In the genomic region with DNA sequence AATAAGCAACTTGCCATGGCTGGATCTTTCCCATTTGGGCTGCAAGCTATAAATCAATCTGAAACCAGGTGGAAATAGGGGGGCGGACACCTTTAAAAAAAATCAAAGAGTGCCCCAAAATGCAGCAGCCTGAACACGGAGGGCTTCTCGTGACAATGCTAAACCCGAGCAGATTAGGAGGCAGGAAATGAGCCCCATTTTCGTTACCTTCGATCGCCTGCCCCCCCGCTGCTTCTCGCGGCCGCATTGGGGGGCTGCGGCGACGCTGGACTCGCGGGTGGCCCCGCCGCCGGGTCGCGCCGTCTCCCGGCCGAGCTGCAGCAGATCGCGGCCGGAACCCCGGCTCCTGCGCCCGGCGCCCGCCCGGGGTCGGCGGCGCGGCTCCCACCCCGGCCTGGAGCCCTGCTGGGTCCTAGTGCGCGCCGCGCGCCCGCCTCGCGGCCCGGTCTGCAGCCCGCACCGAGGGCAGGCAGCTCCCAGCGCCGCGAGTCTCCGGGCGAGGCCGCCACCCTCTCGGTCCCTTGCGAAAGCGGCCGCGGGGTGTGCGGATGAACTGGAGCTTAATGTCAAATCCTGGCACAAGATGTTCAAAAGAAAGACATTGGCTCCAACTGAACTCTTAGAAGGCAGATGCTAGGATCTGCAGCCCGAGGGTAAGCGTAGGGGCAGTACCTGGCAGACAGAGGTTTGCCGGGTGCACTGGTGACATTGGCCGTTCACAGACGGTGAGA, we compare ENCODE assay signal across 8 cellular contexts.
DNase-seq lines count a peak whose midpoint lies in the region; ATAC-seq and TF ChIP-seq lines count a peak whose summit lies in the region.

No MANE protein-coding gene starts in this region.

- H3K36me3 ChIP-seq in spleen, result no peaks in the 10 kb centered on the region

- H3K4me1 ChIP-seq in spleen, result peaks cover 23 to 74% (median 60%) of the 10 kb centered on the region in 6 donors

- peak overlapping the region; percentile 65 to 71 for H3K4me3 ChIP-seq in cardiac fibroblast (replicated peaks in 1 of 2; ENCODE audit: low read depth in 2 of 2, low read length in 2 of 2)
- peak overlapping the region; percentile 48 to 85 (median 66) for H3K4me3 ChIP-seq in spleen

- peak in 1 of 3 donors; percentile 10 for TF ChIP-seq POLR2A in spleen (IDR thresholded peaks at IDR 0.05)

- DNase-seq in NCI-H1436 (lab: John Stamatoyannopoulos, UW) (peak; percentile 14), NCI-H1436 treated with DMSO at 0.1 percent for 48 hours (lab: John Stamatoyannopoulos, UW) (no peak), NCI-H1694 treated with DMSO at 0.1 percent for 48 hours (lab: John Stamatoyannopoulos, UW) (peak; percentile 68), cardiac fibroblast (ENCODE audit: low read depth in 2 of 2) (peak; percentile 57 to 79), islet precursor cell (peak; percentile 84), spleen (peak; percentile 95)

- peak; percentile 72 for ATAC-seq in HG02763 (IDR thresholded peaks at IDR 0.05; ENCODE audit: unreplicated experiment)

- H3K27ac ChIP-seq in VCaP (peak overlapping the region; percentile 69; the same call in 1 of the 2 replicates), spleen (peak overlapping the region; percentile 67 to 93 (median 84))

- H3K27me3 ChIP-seq in spleen (replicated peaks in 1 of 7), result no peaks in the 10 kb centered on the region

- 1 to 2% (median 1%) methylated on average over 20 to 66 of the region's 66 CpGs for WGBS in spleen, 5 donors

- intact Hi-C loops in spleen (cut with DNase I; ENCODE audit: low total_unique reads), result no loop called here

- no peak for TF ChIP-seq CTCF in VCaP (conservative IDR thresholded peaks at IDR 0.05)
- no peak for TF ChIP-seq CTCF in cardiac fibroblast (IDR thresholded peaks at IDR 0.05; ENCODE audit: low read depth, low read length)
- no peak for TF ChIP-seq CTCF in spleen (IDR thresholded peaks at IDR 0.05 in 8 of 11, conservative IDR thresholded peaks at IDR 0.05 in 3 of 11)

- no peaks in the 10 kb centered on the region for H3K9me3 ChIP-seq in spleen
